ENCODE assay signal across 8 cellular contexts in the genomic region with DNA sequence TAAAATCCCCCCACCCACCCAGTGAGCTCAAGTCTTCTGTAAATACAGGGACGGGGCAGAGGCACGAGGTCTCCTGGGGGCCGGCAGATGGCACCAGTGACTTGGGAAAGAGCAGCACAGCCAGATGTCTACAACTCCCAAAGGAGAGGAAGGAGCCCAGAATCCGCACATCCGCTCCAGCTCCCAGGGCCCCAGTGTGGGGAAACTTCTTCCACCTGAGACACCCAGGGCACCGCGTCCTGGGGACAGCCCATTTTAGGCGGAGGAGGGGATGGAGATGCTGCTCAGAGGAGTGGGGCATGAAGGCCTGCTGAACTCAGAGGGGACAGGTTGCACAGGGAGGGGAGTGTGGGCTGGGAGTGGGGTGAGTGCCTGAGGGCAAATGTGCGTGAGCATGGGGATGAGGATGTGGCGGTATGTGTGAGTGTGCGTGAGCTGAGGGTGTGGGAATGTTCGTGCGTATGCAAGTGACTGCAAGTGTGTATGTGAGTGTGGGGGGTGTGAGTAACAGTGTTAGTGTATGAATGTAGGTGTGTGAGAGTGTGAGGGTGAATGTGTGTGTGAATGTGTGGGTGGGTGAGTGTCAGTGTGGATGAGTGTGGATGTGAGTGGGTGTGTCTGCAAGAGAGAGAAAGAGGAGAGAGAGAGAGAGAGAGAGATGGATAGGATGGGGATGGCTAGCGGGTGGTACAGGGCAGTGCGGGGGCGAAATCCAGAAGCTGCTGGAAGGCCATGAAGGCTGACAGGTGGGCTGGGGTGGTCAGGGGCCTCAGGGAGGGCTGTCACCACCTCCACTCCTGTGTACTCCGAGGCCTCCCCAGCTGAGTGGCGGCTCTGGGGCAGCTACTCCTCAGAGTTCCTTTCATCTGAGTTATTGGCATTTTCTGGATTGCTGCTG.
A peak's percentile ranks its signal among the peaks of the same experiment; 100 is the strongest.
DNase-seq lines count a peak whose midpoint lies in the region; ATAC-seq and TF ChIP-seq lines count a peak whose summit lies in the region.

No MANE protein-coding gene starts in this region.

- no peaks in the 10 kb centered on the region for H3K27me3 ChIP-seq in brain microvascular endothelial cell (replicated peaks)

- H3K27ac Mint-ChIP-seq in natural killer cell treated with Interleukin-12 subunit alpha and Interleukin-12 subunit beta and Interleukin-15 and Interleukin-18, amount 100 ng/mL, for 72 hours: no peak overlapping the region
- H3K27ac Mint-ChIP-seq in natural killer cell: no peak overlapping the region

- H3K9me3 Mint-ChIP-seq in natural killer cell treated with Interleukin-12 subunit alpha and Interleukin-12 subunit beta and Interleukin-15 and Interleukin-18, amount 100 ng/mL, for 72 hours: no peaks in the 10 kb centered on the region
- no peaks in the 10 kb centered on the region for H3K9me3 Mint-ChIP-seq in natural killer cell

- H3K4me3 ChIP-seq in brain microvascular endothelial cell (ENCODE audit: low read depth, low read length): no peak overlapping the region

- in situ Hi-C loops in brain microvascular endothelial cell (cut with HindIII; ENCODE audit: low pct_ligation_motif_present, low sequenced_read_pairs): no loop called here

- H3K36me3 ChIP-seq in brain microvascular endothelial cell (replicated peaks): no peaks in the 10 kb centered on the region

- ATAC-seq in natural killer cell treated with Interleukin-12 subunit alpha and Interleukin-12 subunit beta and Interleukin-15 and Interleukin-18, amount 100 ng/mL, for 72 hours: peak; percentile 24 to 40
- ATAC-seq in natural killer cell (no peak), GM21381 (IDR thresholded peaks at IDR 0.05; ENCODE audit: unreplicated experiment) (no peak), GM21576 (IDR thresholded peaks at IDR 0.05; ENCODE audit: unreplicated experiment) (no peak), HG03045 (IDR thresholded peaks at IDR 0.05; ENCODE audit: unreplicated experiment) (no peak)

- no peak overlapping the region for H3K27ac ChIP-seq in brain microvascular endothelial cell

- H3K4me3 Mint-ChIP-seq in natural killer cell treated with Interleukin-12 subunit alpha and Interleukin-12 subunit beta and Interleukin-15 and Interleukin-18, amount 100 ng/mL, for 72 hours: no peak overlapping the region
- no peak overlapping the region for H3K4me3 Mint-ChIP-seq in natural killer cell

- no peaks in the 10 kb centered on the region for H3K36me3 Mint-ChIP-seq in natural killer cell treated with Interleukin-12 subunit alpha and Interleukin-12 subunit beta and Interleukin-15 and Interleukin-18, amount 100 ng/mL, for 72 hours
- no peaks in the 10 kb centered on the region for H3K36me3 Mint-ChIP-seq in natural killer cell

- no peak for DNase-seq in natural killer cell treated with Interleukin-12 subunit alpha and Interleukin-12 subunit beta and Interleukin-15 and Interleukin-18, amount 100 ng/mL, for 72 hours (ENCODE audit: low spot score)
- DNase-seq in natural killer cell (no peak), NCI-H345 (lab: John Stamatoyannopoulos, UW) (peak; percentile 77), brain microvascular endothelial cell (peak; percentile 49), medulla oblongata (ENCODE audit: extremely low spot score) (peak; percentile 54)

- TF ChIP-seq CTCF in natural killer cell (IDR thresholded peaks at IDR 0.05) (no peak), brain microvascular endothelial cell (IDR thresholded peaks at IDR 0.05; ENCODE audit: low read depth, low read length, missing control alignments) (peak; percentile 83)

- H3K4me1 Mint-ChIP-seq in natural killer cell treated with Interleukin-12 subunit alpha and Interleukin-12 subunit beta and Interleukin-15 and Interleukin-18, amount 100 ng/mL, for 72 hours (ENCODE audit: low read depth in 2 of 2): no peaks in the 10 kb centered on the region
- H3K4me1 Mint-ChIP-seq in natural killer cell: no peaks in the 10 kb centered on the region

- intact Hi-C loops in natural killer cell (cut with micrococcal nuclease): no loop called here

- peaks cover 37% of the 10 kb centered on the region in 2 donors for H3K27me3 Mint-ChIP-seq in natural killer cell treated with Interleukin-12 subunit alpha and Interleukin-12 subunit beta and Interleukin-15 and Interleukin-18, amount 100 ng/mL, for 72 hours
- H3K27me3 Mint-ChIP-seq in natural killer cell (ENCODE audit: low read depth in 2 of 2): peaks cover 27 to 52% of the 10 kb centered on the region in 2 donors

Comparison
In these comparisons a context has a peak if more than half of its experiments do, and no peak if none do; other contexts are left out.
1. ATAC-seq: peak in natural killer cell treated with Interleukin-12 subunit alpha and Interleukin-12 subunit beta and Interleukin-15 and Interleukin-18, amount 100 ng/mL, for 72 hours (2 of 2); none in natural killer cell (0 of 3), GM21381 (single experiment), GM21576 (single experiment) and HG03045 (single experiment).
2. DNase-seq: peak in NCI-H345 (single experiment), brain microvascular endothelial cell (single experiment) and medulla oblongata (single experiment); none in natural killer cell treated with Interleukin-12 subunit alpha and Interleukin-12 subunit beta and Interleukin-15 and Interleukin-18, amount 100 ng/mL, for 72 hours (single experiment) and natural killer cell (single experiment).